ENCODE assay signal across 16 cellular contexts in genomic region chr1:8352886-8353285, GRCh38. TPM values are rescaled to one million over a fixed set of nuclear protein-coding genes. Genes with fewer than 3 reads are reported as not detected.
DNase-seq lines count a peak whose midpoint lies in the region; ATAC-seq and TF ChIP-seq lines count a peak whose summit lies in the region.
"Had no signal": no experiment of that assay in that cellular context is flagged by ENCODE, and none has a peak within 500 bp of the region (broad histone marks: within the 10 kb centered on the region; RNA-seq: fewer than 3 reads in every experiment).

No MANE protein-coding gene starts in this region.

- H3K36me3 Mint-ChIP-seq in stimulated activated naive B cell treated with anti-CD40 and anti-IgM and Interleukin-4, amounts not matched to agents 10 μg/mL and 1 μg/mL and 100 μg/mL, for 72 hours, result peaks cover 26 to 39% of the 10 kb centered on the region in 2 donors
- H3K36me3 Mint-ChIP-seq in CD14-positive monocyte, result peaks cover 49 to 52% of the 10 kb centered on the region in 2 donors

- H3K4me3 ChIP-seq in Panc1 (ENCODE audit: low read depth in 2 of 2, low read length in 2 of 2), result no peak overlapping the region
- H3K4me3 ChIP-seq in adrenal gland, result no peak overlapping the region
- H3K4me3 ChIP-seq in lung, result no peak overlapping the region

- DNase-seq in Panc1 (ENCODE audit: low read depth, low spot score) (no peak), adrenal gland (no peak), lung (ENCODE audit: low spot score) (no peak), AG08395 (ENCODE audit: low spot score) (no peak), CD14-positive monocyte (ENCODE audit: low spot score) (no peak), NCI-H2107 treated with DMSO at 0.1 percent for 48 hours (lab: John Stamatoyannopoulos, UW; ENCODE audit: unreplicated experiment) (no peak)
- DNase-seq in stimulated activated naive B cell treated with anti-CD40 and anti-IgM and Interleukin-4, amounts not matched to agents 10 μg/mL and 1 μg/mL and 100 μg/mL, for 72 hours, result no peak
- DNase-seq: activated T-cell treated with anti-CD3 and anti-CD28 coated beads, Interleukin-2, amount 50 U/mL, for 4 hours; brain microvascular endothelial cell; CD4-positive, alpha-beta memory T cell; GDM1; HCEC 1CT; hippocampal formation; NCI-H2171; stimulated activated CD4-positive, alpha-beta T cell treated with anti-CD3 and anti-CD28 coated beads, Interleukin-2, amount 100 ng/mL, for 24 hours had no signal

- H3K27me3 ChIP-seq in Panc1 (ENCODE audit: control insufficient read depth, insufficient read depth, low read length) (no peaks in the 10 kb centered on the region), adrenal gland (no peaks in the 10 kb centered on the region), lung (ENCODE audit: control insufficient read depth, insufficient read depth) (no peaks in the 10 kb centered on the region)
- H3K27me3 ChIP-seq: brain microvascular endothelial cell had no signal

- H3K27me3 Mint-ChIP-seq in stimulated activated naive B cell treated with anti-CD40 and anti-IgM and Interleukin-4, amounts not matched to agents 10 μg/mL and 1 μg/mL and 100 μg/mL, for 72 hours, result peaks cover 0 to 3% of the 10 kb centered on the region in 2 donors
- H3K27me3 Mint-ChIP-seq in CD14-positive monocyte (ENCODE audit: low read depth in 3 of 3), result peaks cover 0 to 7% (median 6%) of the 10 kb centered on the region in 3 donors

- no peak for TF ChIP-seq POLR2A in adrenal gland (IDR thresholded peaks at IDR 0.05)

- in situ Hi-C loops in Panc1 (cut with HindIII; ENCODE audit: low pct_unique_long_range_greater_than_20kb, low sequenced_read_pairs), result no loop called here

- 41 to 45% (median 43%) methylated on average over 6 of the region's 6 CpGs for WGBS in adrenal gland, 4 donors
- WGBS in lung, 2 donors, result 52 to 64% methylated on average over 6 of the region's 6 CpGs

- CTCF ChIA-PET in Panc1 (lab: Charles Lee), result no interaction called here

- intact Hi-C loops in Panc1 (cut with micrococcal nuclease; ENCODE audit: unreplicated experiment), result no loop called here
- intact Hi-C loops in adrenal gland (cut with DNase I), result no loop called here
- intact Hi-C loops in CD14-positive monocyte (cut with micrococcal nuclease), result no loop called here

- peak overlapping the region; percentile 48; the same call in 1 of the 2 replicates for H3K27ac ChIP-seq in Panc1 (ENCODE audit: low read length)
- H3K27ac ChIP-seq in adrenal gland, result peak overlapping the region; percentile 54 to 84 (median 75)
- peak overlapping the region; percentile 42 to 44 for H3K27ac ChIP-seq in lung (ENCODE audit: low read depth in 1 of 2, low read length in 1 of 2)
- H3K27ac ChIP-seq: brain microvascular endothelial cell had no signal

- ATAC-seq in Panc1 (no peak), lung (ENCODE audit: insufficient read depth, low FRiP score) (no peak)
- ATAC-seq in stimulated activated naive B cell treated with anti-CD40 and anti-IgM and Interleukin-4, amounts not matched to agents 10 μg/mL and 1 μg/mL and 100 μg/mL, for 72 hours (replicated peaks), result no peak
- ATAC-seq: activated CD4-positive, CD25-positive, alpha-beta regulatory T cell treated with anti-CD3 and anti-CD28 coated beads, Interleukin-2, amount 50 U/mL, for 24 hours; activated T-cell treated with anti-CD3 and anti-CD28 coated beads, Interleukin-2, amount 50 U/mL, for 4 hours had no signal

- no peak overlapping the region for H3K4me3 Mint-ChIP-seq in stimulated activated naive B cell treated with anti-CD40 and anti-IgM and Interleukin-4, amounts not matched to agents 10 μg/mL and 1 μg/mL and 100 μg/mL, for 72 hours
- H3K4me3 Mint-ChIP-seq in CD14-positive monocyte, result no peak overlapping the region
- H3K4me3 Mint-ChIP-seq: activated T-cell treated with anti-CD3 and anti-CD28 coated beads, Interleukin-2, amount 50 U/mL, for 4 hours; CD4-positive, alpha-beta memory T cell had no signal

- H3K27ac Mint-ChIP-seq in stimulated activated naive B cell treated with anti-CD40 and anti-IgM and Interleukin-4, amounts not matched to agents 10 μg/mL and 1 μg/mL and 100 μg/mL, for 72 hours, result peak overlapping the region; percentile 25
- H3K27ac Mint-ChIP-seq in CD14-positive monocyte, result peak overlapping the region in 3 of 7 donors; percentile 17 to 51 (median 21)

- BruUV-seq in Panc1 (replicated peaks; lab: Mats Ljungman, UMichigan), result no TSS peak

- peaks cover 17% of the 10 kb centered on the region for H3K36me3 ChIP-seq in Panc1 (ENCODE audit: control insufficient read depth, insufficient read depth, low read length)
- peaks cover 0 to 47% of the 10 kb centered on the region in 2 donors for H3K36me3 ChIP-seq in adrenal gland (replicated peaks in 1 of 2)
- peaks cover 2 to 41% of the 10 kb centered on the region in 2 donors for H3K36me3 ChIP-seq in lung (ENCODE audit: control insufficient read depth in 2 of 2, insufficient read depth in 2 of 2, low read length in 2 of 2)

- POLR2A ChIA-PET in Panc1 (lab: Charles Lee), result no interaction called here

- H3K4me1 ChIP-seq in Panc1 (ENCODE audit: control insufficient read depth, insufficient read depth, low read length), result peaks cover 11% of the 10 kb centered on the region
- H3K4me1 ChIP-seq in adrenal gland (replicated peaks in 1 of 2), result peaks cover 14 to 32% of the 10 kb centered on the region in 2 donors
- no peaks in the 10 kb centered on the region for H3K4me1 ChIP-seq in lung (ENCODE audit: control insufficient read depth in 2 of 2, insufficient read depth in 2 of 2, low read length in 2 of 2)

- TF ChIP-seq CTCF in Panc1 (IDR thresholded peaks at IDR 0.05), result no peak
- TF ChIP-seq CTCF in adrenal gland (IDR thresholded peaks at IDR 0.05), result no peak
- TF ChIP-seq CTCF in lung (IDR thresholded peaks at IDR 0.05; ENCODE audit: control extremely low read depth, extremely low read depth), result no peak
- TF ChIP-seq CTCF in CD14-positive monocyte (IDR thresholded peaks at IDR 0.05), result no peak

- H3K9me3 Mint-ChIP-seq in stimulated activated naive B cell treated with anti-CD40 and anti-IgM and Interleukin-4, amounts not matched to agents 10 μg/mL and 1 μg/mL and 100 μg/mL, for 72 hours, result no peaks in the 10 kb centered on the region
- H3K9me3 Mint-ChIP-seq in CD14-positive monocyte, result no peaks in the 10 kb centered on the region
- H3K9me3 Mint-ChIP-seq: activated T-cell treated with anti-CD3 and anti-CD28 coated beads, Interleukin-2, amount 50 U/mL, for 4 hours had no signal

- H3K4me1 Mint-ChIP-seq in stimulated activated naive B cell treated with anti-CD40 and anti-IgM and Interleukin-4, amounts not matched to agents 10 μg/mL and 1 μg/mL and 100 μg/mL, for 72 hours, result peaks cover 5 to 6% of the 10 kb centered on the region in 2 donors
- H3K4me1 Mint-ChIP-seq in CD14-positive monocyte, result peaks cover 2% of the 10 kb centered on the region

- H3K9me3 ChIP-seq in Panc1 (ENCODE audit: control insufficient read depth, insufficient read depth, low read depth, low read length), result no peaks in the 10 kb centered on the region
- no peaks in the 10 kb centered on the region for H3K9me3 ChIP-seq in adrenal gland (replicated peaks in 1 of 3)
- no peaks in the 10 kb centered on the region for H3K9me3 ChIP-seq in lung (ENCODE audit: control insufficient read depth in 2 of 2, insufficient read depth in 1 of 2, low read length in 1 of 2)

RNA-seq across cellular contexts. Expression of gene SLC45A1, which starts 35.0 kb away (rescaled TPM):
- 11.3 TPM for total RNA-seq in Panc1 (2021; ENCODE audit: unreplicated experiment)
- 49.4 TPM for polyA plus RNA-seq in Panc1 (2012; ENCODE audit: insufficient read length)
- 1 to 10 TPM; 1.5 to 7.0 (median 2.5) TPM for total RNA-seq in adrenal gland
- 1 to 10 TPM; 1.2 to 6.7 (median 5.1) TPM for polyA plus RNA-seq in adrenal gland
- 1 to 10 TPM in 1 of 2 donors, under 1 TPM in 1; 0.74 to 1.6 TPM for total RNA-seq in lung
- 1 to 10 TPM; 1.0 to 1.2 TPM for polyA plus RNA-seq in lung
- not detected for polyA plus RNA-seq in CD14-positive monocyte
